14 cellular contexts compared by ENCODE assay signal in genomic region chr22:37195921-37196320, GRCh38. TPM values are rescaled to one million over a fixed set of nuclear protein-coding genes. Genes with fewer than 3 reads are reported as not detected.
A peak's percentile ranks its signal among the peaks of the same experiment; 100 is the strongest.
DNase-seq lines count a peak whose midpoint lies in the region; ATAC-seq and TF ChIP-seq lines count a peak whose summit lies in the region.
"Had no signal": no experiment of that assay in that cellular context is flagged by ENCODE, and none has a peak within 500 bp of the region (broad histone marks: within the 10 kb centered on the region; RNA-seq: fewer than 3 reads in every experiment).

No MANE protein-coding gene starts in this region.

- no peak for ATAC-seq in RWPE2 (ENCODE audit: low read depth)
- ATAC-seq in GM21576 (IDR thresholded peaks at IDR 0.05; ENCODE audit: unreplicated experiment), result no peak
- ATAC-seq in GM21381 (IDR thresholded peaks at IDR 0.05; ENCODE audit: unreplicated experiment), result no peak
- ATAC-seq: activated naive CD4-positive, alpha-beta T cell treated with anti-CD3 and anti-CD28 coated beads, Interleukin-2, amount 50 U/mL, for 72 hours had no signal

- TF ChIP-seq POLR2A in sigmoid colon (IDR thresholded peaks at IDR 0.05), result no peak

- H3K4me3 ChIP-seq in CD8-positive, alpha-beta memory T cell (ENCODE audit: low read length), result no peak overlapping the region
- H3K4me3 ChIP-seq in RWPE2 (ENCODE audit: severe bottlenecking) (no peak overlapping the region), fibroblast of the aortic adventitia (ENCODE audit: low read depth, low read length) (no peak overlapping the region), sigmoid colon (no peak overlapping the region)

- no peaks in the 10 kb centered on the region for H3K27me3 Mint-ChIP-seq in CD8-positive, alpha-beta memory T cell

- peaks cover 51 to 74% (median 62%) of the 10 kb centered on the region in 3 donors for H3K4me1 Mint-ChIP-seq in CD8-positive, alpha-beta memory T cell

- no peaks in the 10 kb centered on the region for H3K9me3 Mint-ChIP-seq in CD8-positive, alpha-beta memory T cell
- H3K9me3 Mint-ChIP-seq: activated naive CD4-positive, alpha-beta T cell treated with anti-CD3 and anti-CD28 coated beads, Interleukin-2, amount 50 U/mL, for 72 hours had no signal

- H3K9me3 ChIP-seq in CD8-positive, alpha-beta memory T cell (ENCODE audit: low read length), result no peaks in the 10 kb centered on the region
- H3K9me3 ChIP-seq in RWPE2 (ENCODE audit: severe bottlenecking), result no peaks in the 10 kb centered on the region
- H3K9me3 ChIP-seq in sigmoid colon, result no peaks in the 10 kb centered on the region

- peaks cover 0 to 2% (median 0%) of the 10 kb centered on the region in 3 donors for H3K36me3 Mint-ChIP-seq in CD8-positive, alpha-beta memory T cell

- CTCF ChIA-PET in CD8-positive, alpha-beta memory T cell (lab: Charles Lee), result interaction anchor here (5.2 to 7.7 kb wide), 2 partner anchors 32 to 74 kb away, joined by 32 to 127 read pairs; no protein-coding TSS in a partner anchor

- no peak for TF ChIP-seq EP300 in sigmoid colon (IDR thresholded peaks at IDR 0.05)

- 76 to 85% methylated on average over 4 of the region's 4 CpGs for WGBS in sigmoid colon, 2 donors

- intact Hi-C loops in sigmoid colon (cut with DNase I), result loop anchor here (5.0 kb wide), 3 partner anchors 119 to 546 kb away; no protein-coding TSS in a partner anchor

- POLR2A ChIA-PET in CD8-positive, alpha-beta memory T cell (lab: Charles Lee), result no interaction called here

- no peak overlapping the region for H3K27ac ChIP-seq in CD8-positive, alpha-beta memory T cell (ENCODE audit: low read depth, low read length)
- H3K27ac ChIP-seq in RWPE2 (ENCODE audit: poor library complexity, severe bottlenecking) (peak overlapping the region; percentile 91), sigmoid colon (peak overlapping the region; percentile 91 to 97 (median 94))
- H3K27ac ChIP-seq: WERI-Rb-1 had no signal

- H3K4me1 ChIP-seq in CD8-positive, alpha-beta memory T cell (ENCODE audit: insufficient read depth, low read length), result peaks cover 57% of the 10 kb centered on the region
- H3K4me1 ChIP-seq in RWPE2 (ENCODE audit: insufficient read depth, poor library complexity, severe bottlenecking), result peaks cover 30% of the 10 kb centered on the region
- H3K4me1 ChIP-seq in sigmoid colon, result peaks cover 0 to 45% (median 35%) of the 10 kb centered on the region in 4 donors

- no peak for TF ChIP-seq CTCF in RWPE2 (IDR thresholded peaks at IDR 0.05; ENCODE audit: poor library complexity, severe bottlenecking)
- TF ChIP-seq CTCF in fibroblast of the aortic adventitia (IDR thresholded peaks at IDR 0.05; ENCODE audit: insufficient read depth, low read length), result no peak
- TF ChIP-seq CTCF in sigmoid colon (IDR thresholded peaks at IDR 0.05), result no peak

- no peaks in the 10 kb centered on the region for H3K27me3 ChIP-seq in CD8-positive, alpha-beta memory T cell (ENCODE audit: insufficient read depth, low read length, poor library complexity, severe bottlenecking)
- H3K27me3 ChIP-seq in RWPE2 (ENCODE audit: insufficient read depth, poor library complexity, severe bottlenecking), result no peaks in the 10 kb centered on the region
- H3K27me3 ChIP-seq in sigmoid colon, result no peaks in the 10 kb centered on the region

- peak overlapping the region in 1 of 7 donors; percentile 12 for H3K4me3 Mint-ChIP-seq in CD8-positive, alpha-beta memory T cell

- H3K36me3 ChIP-seq in CD8-positive, alpha-beta memory T cell (ENCODE audit: insufficient read depth, low read length), result no peaks in the 10 kb centered on the region
- no peaks in the 10 kb centered on the region for H3K36me3 ChIP-seq in RWPE2 (ENCODE audit: low read depth)
- no peaks in the 10 kb centered on the region for H3K36me3 ChIP-seq in sigmoid colon
- H3K36me3 ChIP-seq: WERI-Rb-1 had no signal

- H3K27ac Mint-ChIP-seq in CD8-positive, alpha-beta memory T cell, result peak overlapping the region in 7 of 8 donors; percentile 21 to 97 (median 80)

- DNase-seq in CD8-positive, alpha-beta memory T cell, result peak in 1 of 5 donors; percentile 37
- DNase-seq in RWPE2 (ENCODE audit: low spot score) (peak; percentile 48), fibroblast of the aortic adventitia (ENCODE audit: low read depth) (peak; percentile 38), sigmoid colon (no peak), GM19240 (ENCODE audit: insufficient read length, low spot score) (no peak), NCI-H146 (lab: John Stamatoyannopoulos, UW) (no peak)
- DNase-seq: DMS53; NK-92 treated with Interleukin-12 subunit alpha and Interleukin-12 subunit beta, amount 100 ng/mL, for 24 hours; stimulated activated CD8-positive, alpha-beta memory T cell treated with anti-CD3 and anti-CD28 coated beads, Interleukin-4, amount 100 ng/mL, for 48 hours; WERI-Rb-1 had no signal

RNA-seq across cellular contexts. Expression of gene C1QTNF6, which starts 7.9 kb away (rescaled TPM):
- total RNA-seq in CD8-positive, alpha-beta memory T cell, result 1 to 10 TPM; 3.6 to 4.3 TPM
- polyA plus RNA-seq in CD8-positive, alpha-beta memory T cell, result 1.8 TPM
- total RNA-seq in fibroblast of the aortic adventitia (ENCODE audit: low replicate concordance), result 4.2 and 4.6 TPM in 2 replicates
- total RNA-seq in sigmoid colon, result 1 to 10 TPM; 1.1 to 5.5 (median 1.6) TPM
- 10 to 100 TPM in 1 of 3 donors, 1 to 10 TPM in 2; 1.8 to 12.1 (median 1.8) TPM for polyA plus RNA-seq in sigmoid colon

RNA-seq across cellular contexts. Expression of gene SSTR3, which starts 16.4 kb away (rescaled TPM):
- under 1 TPM; 0.24 to 0.62 TPM for total RNA-seq in CD8-positive, alpha-beta memory T cell
- polyA plus RNA-seq in CD8-positive, alpha-beta memory T cell, result 0.59 TPM
- 0.41 TPM in 1 of 2 replicates, not detected in the other for total RNA-seq in fibroblast of the aortic adventitia (ENCODE audit: low replicate concordance)
- total RNA-seq in sigmoid colon, result under 1 TPM in 1 of 4 donors, not detected in 3; 0.36 TPM
- polyA plus RNA-seq in sigmoid colon, result 1 to 10 TPM in 1 of 3 donors, not detected in 2; 1.7 TPM
- total RNA-seq: kidney epithelial cell had no signal

RNA-seq across cellular contexts. Expression of gene IL2RB, which starts 46.2 kb away (rescaled TPM):
- 100 to 1,000 TPM; 238 to 243 TPM for total RNA-seq in CD8-positive, alpha-beta memory T cell
- polyA plus RNA-seq in CD8-positive, alpha-beta memory T cell, result 459 TPM
- total RNA-seq in fibroblast of the aortic adventitia (ENCODE audit: low replicate concordance) (under 0.01 TPM in 1 of 2 replicates, not detected in the other), sigmoid colon (under 1 TPM in 3 of 4 donors, not detected in 1; under 0.01 to 0.33 (median 0.14) TPM)
- 1 to 10 TPM in 1 of 3 donors, under 1 TPM in 2; under 0.01 to 9.7 (median 0.46) TPM for polyA plus RNA-seq in sigmoid colon

RNA-seq across cellular contexts. Expression of gene RAC2, which starts 48.1 kb away (rescaled TPM):
- total RNA-seq in CD8-positive, alpha-beta memory T cell, result 100 to 1,000 TPM; 433 to 452 TPM
- 1,206 TPM for polyA plus RNA-seq in CD8-positive, alpha-beta memory T cell
- 5.6 and 14.4 TPM in 2 replicates for total RNA-seq in fibroblast of the aortic adventitia (ENCODE audit: low replicate concordance)
- 1 to 10 TPM; 3.0 to 8.0 (median 5.0) TPM for total RNA-seq in sigmoid colon
- 100 to 1,000 TPM in 1 of 3 donors, 10 to 100 TPM in 2; 14.8 to 138 (median 17.4) TPM for polyA plus RNA-seq in sigmoid colon

Comparison
In these comparisons a context has a peak if more than half of its experiments do, and no peak if none do; other contexts are left out.
1. DNase-seq: peak in RWPE2 (single experiment) and fibroblast of the aortic adventitia (single experiment); none in sigmoid colon (single experiment), GM19240 (single experiment) and NCI-H146 (single experiment).
2. RNA of gene IL2RB, which starts 46.2 kb away (total RNA-seq): 238 to 243 TPM in CD8-positive, alpha-beta memory T cell; under 0.01 to 0.33 TPM in sigmoid colon and under 0.01 TPM in fibroblast of the aortic adventitia; every median in the first group is over 100 times any median in the second.